ENCODE assay signal across 18 cellular contexts in genomic region chr2:26376799-26377198, GRCh38. TPM values are rescaled to one million over a fixed set of nuclear protein-coding genes. Genes with fewer than 3 reads are reported as not detected.
DNase-seq lines count a peak whose midpoint lies in the region; ATAC-seq, FAIRE-seq and TF ChIP-seq lines count a peak whose summit lies in the region.
"Had no signal": no experiment of that assay in that cellular context is flagged by ENCODE, and none has a peak within 500 bp of the region (broad histone marks: within the 10 kb centered on the region; RNA-seq: fewer than 3 reads in every experiment).

No MANE protein-coding gene starts in this region.

- intact Hi-C loops in activated T-helper 2 cell treated with anti-CD3 and anti-CD28 coated beads, Interferon-gamma antibody, Interleukin-2, Interleukin-4, amounts not matched to agents 10 μg/mL and 5 μg/mL and 100 μg/mL, durations not matched to agents 14 hours and 24 hours and 36 hours (cut with micrococcal nuclease) = no loop called here

- FAIRE-seq in GM19239 (lab: Jason Lieb, UNC) = peak; percentile 21

- H3K4me3 Mint-ChIP-seq in activated CD8-positive, alpha-beta memory T cell treated with anti-CD3 and anti-CD28 coated beads, Interleukin-2, amount 10 ng/mL, durations not matched to agents 7 days and 5 days = no peak overlapping the region
- H3K4me3 Mint-ChIP-seq in activated T-helper 2 cell treated with anti-CD3 and anti-CD28 coated beads, Interferon-gamma antibody, Interleukin-2, Interleukin-4, amounts not matched to agents 10 μg/mL and 5 μg/mL and 100 μg/mL, durations not matched to agents 14 hours and 24 hours and 36 hours (ENCODE audit: low read depth) = no peak overlapping the region
- no peak overlapping the region for H3K4me3 Mint-ChIP-seq in progenitor cell of endocrine pancreas (ENCODE audit: low read depth)

- H3K36me3 Mint-ChIP-seq in activated CD8-positive, alpha-beta memory T cell treated with anti-CD3 and anti-CD28 coated beads, Interleukin-2, amount 10 ng/mL, durations not matched to agents 7 days and 5 days = peaks cover 58% of the 10 kb centered on the region
- peaks cover 69% of the 10 kb centered on the region for H3K36me3 Mint-ChIP-seq in activated T-helper 2 cell treated with anti-CD3 and anti-CD28 coated beads, Interferon-gamma antibody, Interleukin-2, Interleukin-4, amounts not matched to agents 10 μg/mL and 5 μg/mL and 100 μg/mL, durations not matched to agents 14 hours and 24 hours and 36 hours (ENCODE audit: low read depth)
- peaks cover 33% of the 10 kb centered on the region for H3K36me3 Mint-ChIP-seq in progenitor cell of endocrine pancreas (ENCODE audit: insufficient read depth)

- CTCF ChIA-PET in activated CD8-positive, alpha-beta memory T cell treated with anti-CD3 and anti-CD28 coated beads, Interleukin-2, amount 10 ng/mL, durations not matched to agents 7 days and 5 days (lab: Charles Lee) = no interaction called here

- H3K4me1 Mint-ChIP-seq in activated CD8-positive, alpha-beta memory T cell treated with anti-CD3 and anti-CD28 coated beads, Interleukin-2, amount 10 ng/mL, durations not matched to agents 7 days and 5 days = peaks cover 8% of the 10 kb centered on the region
- H3K4me1 Mint-ChIP-seq in activated T-helper 2 cell treated with anti-CD3 and anti-CD28 coated beads, Interferon-gamma antibody, Interleukin-2, Interleukin-4, amounts not matched to agents 10 μg/mL and 5 μg/mL and 100 μg/mL, durations not matched to agents 14 hours and 24 hours and 36 hours (ENCODE audit: low read depth) = peaks cover 12% of the 10 kb centered on the region
- peaks cover 8% of the 10 kb centered on the region for H3K4me1 Mint-ChIP-seq in progenitor cell of endocrine pancreas (ENCODE audit: low read depth)

- ATAC-seq in activated CD8-positive, alpha-beta memory T cell treated with anti-CD3 and anti-CD28 coated beads, Interleukin-2, amount 10 ng/mL, durations not matched to agents 7 days and 5 days = no peak
- ATAC-seq in HG02678 (IDR thresholded peaks at IDR 0.05; ENCODE audit: unreplicated experiment) = no peak
- ATAC-seq: Panc1 had no signal

- H3K27ac Mint-ChIP-seq in activated CD8-positive, alpha-beta memory T cell treated with anti-CD3 and anti-CD28 coated beads, Interleukin-2, amount 10 ng/mL, durations not matched to agents 7 days and 5 days = peak overlapping the region; percentile 49
- peak overlapping the region; percentile 38 for H3K27ac Mint-ChIP-seq in activated T-helper 2 cell treated with anti-CD3 and anti-CD28 coated beads, Interferon-gamma antibody, Interleukin-2, Interleukin-4, amounts not matched to agents 10 μg/mL and 5 μg/mL and 100 μg/mL, durations not matched to agents 14 hours and 24 hours and 36 hours
- peak overlapping the region; percentile 17 for H3K27ac Mint-ChIP-seq in progenitor cell of endocrine pancreas

- no peaks in the 10 kb centered on the region for H3K27me3 Mint-ChIP-seq in activated CD8-positive, alpha-beta memory T cell treated with anti-CD3 and anti-CD28 coated beads, Interleukin-2, amount 10 ng/mL, durations not matched to agents 7 days and 5 days
- H3K27me3 Mint-ChIP-seq in activated T-helper 2 cell treated with anti-CD3 and anti-CD28 coated beads, Interferon-gamma antibody, Interleukin-2, Interleukin-4, amounts not matched to agents 10 μg/mL and 5 μg/mL and 100 μg/mL, durations not matched to agents 14 hours and 24 hours and 36 hours (ENCODE audit: low read depth) = no peaks in the 10 kb centered on the region
- H3K27me3 Mint-ChIP-seq in progenitor cell of endocrine pancreas = no peaks in the 10 kb centered on the region

- no peak for TF ChIP-seq CTCF in progenitor cell of endocrine pancreas (IDR thresholded peaks at IDR 0.05; ENCODE audit: unreplicated experiment)

- DNase-seq in activated CD8-positive, alpha-beta memory T cell treated with anti-CD3 and anti-CD28 coated beads, Interleukin-2, amount 10 ng/mL, durations not matched to agents 7 days and 5 days = no peak
- DNase-seq in activated CD8-positive, alpha-beta memory T cell treated with anti-CD3 and anti-CD28 coated beads, Interleukin-2, amount 50 U/mL, for 48 hours = no peak
- DNase-seq in GM19239 (ENCODE audit: insufficient read length, low spot score) (no peak), progenitor cell of endocrine pancreas (ENCODE audit: low spot score, unreplicated experiment) (no peak), iPS-NIHi11 (ENCODE audit: low spot score) (no peak), HCEC 1CT (no peak)
- DNase-seq in activated T-helper 2 cell treated with anti-CD3 and anti-CD28 coated beads, Interferon-gamma antibody, Interleukin-2, Interleukin-4, amounts not matched to agents 10 μg/mL and 5 μg/mL and 100 μg/mL, durations not matched to agents 14 hours and 24 hours and 36 hours (ENCODE audit: low spot score) = no peak
- DNase-seq: DND-41, GM23248, NCI-H1092 treated with DMSO at 0.1 percent for 48 hours, NCI-H2081, NCI-H2171 treated with DMSO at 0.1 percent for 48 hours, NCI-H446 treated with DMSO at 0.1 percent for 48 hours, NCI-H69, SJCRH30 had no signal

- H3K9me3 Mint-ChIP-seq in activated CD8-positive, alpha-beta memory T cell treated with anti-CD3 and anti-CD28 coated beads, Interleukin-2, amount 10 ng/mL, durations not matched to agents 7 days and 5 days (ENCODE audit: low read depth) = no peaks in the 10 kb centered on the region
- no peaks in the 10 kb centered on the region for H3K9me3 Mint-ChIP-seq in activated T-helper 2 cell treated with anti-CD3 and anti-CD28 coated beads, Interferon-gamma antibody, Interleukin-2, Interleukin-4, amounts not matched to agents 10 μg/mL and 5 μg/mL and 100 μg/mL, durations not matched to agents 14 hours and 24 hours and 36 hours
- H3K9me3 Mint-ChIP-seq in progenitor cell of endocrine pancreas (ENCODE audit: low read depth) = no peaks in the 10 kb centered on the region

RNA-seq across cellular contexts. Expression of gene DRC1, which starts 24.9 kb away (rescaled TPM):
- not detected for total RNA-seq in activated CD8-positive, alpha-beta memory T cell treated with anti-CD3 and anti-CD28 coated beads, Interleukin-2, amount 10 ng/mL, durations not matched to agents 7 days and 5 days
- total RNA-seq in activated T-helper 2 cell treated with anti-CD3 and anti-CD28 coated beads, Interferon-gamma antibody, Interleukin-2, Interleukin-4, amounts not matched to agents 10 μg/mL and 5 μg/mL and 100 μg/mL, durations not matched to agents 14 hours and 24 hours and 36 hours = not detected in 2 replicates
- total RNA-seq in progenitor cell of endocrine pancreas = 0.49 and 0.57 TPM in 2 replicates
- total RNA-seq: G401, GM23248 had no signal

RNA-seq across cellular contexts. Expression of gene ADGRF3, which starts 30.2 kb away (rescaled TPM):
- 1 to 10 TPM; 3.7 to 4.6 TPM for total RNA-seq in activated CD8-positive, alpha-beta memory T cell treated with anti-CD3 and anti-CD28 coated beads, Interleukin-2, amount 10 ng/mL, durations not matched to agents 7 days and 5 days
- 1.6 and 3.1 TPM in 2 replicates for total RNA-seq in activated T-helper 2 cell treated with anti-CD3 and anti-CD28 coated beads, Interferon-gamma antibody, Interleukin-2, Interleukin-4, amounts not matched to agents 10 μg/mL and 5 μg/mL and 100 μg/mL, durations not matched to agents 14 hours and 24 hours and 36 hours
- 2.0 and 3.8 TPM in 2 replicates for total RNA-seq in progenitor cell of endocrine pancreas
- total RNA-seq: GM23248 had no signal

RNA-seq across cellular contexts. Expression of gene SELENOI, which starts 30.9 kb away (rescaled TPM):
- total RNA-seq in activated CD8-positive, alpha-beta memory T cell treated with anti-CD3 and anti-CD28 coated beads, Interleukin-2, amount 10 ng/mL, durations not matched to agents 7 days and 5 days = 10 to 100 TPM; 38.4 to 41.3 TPM
- 45.5 and 51.4 TPM in 2 replicates for total RNA-seq in activated T-helper 2 cell treated with anti-CD3 and anti-CD28 coated beads, Interferon-gamma antibody, Interleukin-2, Interleukin-4, amounts not matched to agents 10 μg/mL and 5 μg/mL and 100 μg/mL, durations not matched to agents 14 hours and 24 hours and 36 hours
- total RNA-seq in progenitor cell of endocrine pancreas = 43.8 and 46.2 TPM in 2 replicates
